In genomic region chrX:26445288-26445687, GRCh38 we compare ENCODE assay signal across 29 cellular contexts.
"Had no signal": no experiment of that assay in that cellular context is flagged by ENCODE, and none has a peak within 500 bp of the region (broad histone marks: within the 10 kb centered on the region; RNA-seq: fewer than 3 reads in every experiment).

No MANE protein-coding gene starts in this region.

- H3K4me1 ChIP-seq: pancreas, psoas muscle, spleen, suprapubic skin, testis, tibial artery, transverse colon, upper lobe of right lung, uterus had no signal

- H3K4me2 ChIP-seq: smooth muscle cell had no signal

- ATAC-seq: naive thymus-derived CD8-positive, alpha-beta T cell; natural killer cell treated with Interleukin-12 subunit alpha and Interleukin-12 subunit beta and Interleukin-15 and Interleukin-18, amount 100 ng/mL, for 72 hours; pancreas; psoas muscle; right cardiac atrium; sciatic nerve; stimulated activated memory B cell treated with anti-CD40 and anti-IgM and Interleukin-4, amounts not matched to agents 10 μg/mL and 1 μg/mL and 100 μg/mL, for 72 hours; stimulated activated naive CD8-positive, alpha-beta T cell treated with anti-CD3 and anti-CD28 coated beads, Interleukin-15, amount 100 ng/mL, for 72 hours; stimulated activated naive CD8-positive, alpha-beta T cell treated with anti-CD3 and anti-CD28 coated beads, Interleukin-15, Interleukin-2, amounts not matched to agents 100 U/mL and 50 U/mL, for 24 hours; upper lobe of right lung had no signal

- H3K27ac ChIP-seq: neutrophil, pancreas, psoas muscle, skin epidermis, spleen, suprapubic skin, testis, tibial artery, transverse colon, upper lobe of right lung, uterus had no signal

- DNase-seq: naive thymus-derived CD8-positive, alpha-beta T cell; nephron progenitor cell; nucleus accumbens; pancreas; posterior cingulate gyrus; psoas muscle; right cardiac atrium; spleen; stimulated activated CD4-positive, alpha-beta T cell treated with anti-CD3 and anti-CD28 coated beads, Interleukin-12 subunit alpha, Interleukin-12 subunit beta, amount 100 ng/mL, for 4 hours; stimulated activated CD4-positive, alpha-beta T cell treated with anti-CD3 and anti-CD28 coated beads, Interleukin-1b, Interleukin-23, amount 100 ng/mL, for 48 hours; stimulated activated CD4-positive, alpha-beta T cell treated with anti-CD3 and anti-CD28 coated beads, Interleukin-4, amount 100 ng/mL, for 1 hour; stimulated activated CD4-positive, alpha-beta T cell treated with anti-CD3 and anti-CD28 coated beads, Interleukin-4, amount 100 ng/mL, for 4 hours; stimulated activated CD8-positive, alpha-beta memory T cell treated with anti-CD3 and anti-CD28 coated beads, Interleukin-4, amount 100 ng/mL, for 48 hours; stimulated activated naive CD4-positive, alpha-beta T cell; stimulated activated naive CD8-positive, alpha-beta T cell treated with anti-CD3 and anti-CD28 coated beads, Interleukin-15, amount 100 ng/mL, for 72 hours; stimulated activated naive CD8-positive, alpha-beta T cell treated with anti-CD3 and anti-CD28 coated beads, Interleukin-15, Interleukin-2, amounts not matched to agents 100 U/mL and 50 U/mL, for 24 hours; substantia nigra; testis; tibial artery; transverse colon; upper lobe of right lung; uterus had no signal

- H3K4me3 ChIP-seq: pancreas, psoas muscle, skin epidermis, smooth muscle cell, spleen, suprapubic skin, testis, tibial artery, transverse colon, upper lobe of right lung, uterus had no signal

- H3K36me3 ChIP-seq: neutrophil, pancreas, spleen, suprapubic skin, tibial artery, transverse colon, upper lobe of right lung, uterus had no signal

- H3K27me3 ChIP-seq: neutrophil, pancreas, spleen, suprapubic skin, testis, tibial artery, transverse colon, upper lobe of right lung, uterus had no signal

- H3K9me3 ChIP-seq: neutrophil, pancreas, psoas muscle, spleen, suprapubic skin, testis, tibial artery, transverse colon, upper lobe of right lung, uterus had no signal
